16 cellular contexts compared by ENCODE assay signal in the genomic region with DNA sequence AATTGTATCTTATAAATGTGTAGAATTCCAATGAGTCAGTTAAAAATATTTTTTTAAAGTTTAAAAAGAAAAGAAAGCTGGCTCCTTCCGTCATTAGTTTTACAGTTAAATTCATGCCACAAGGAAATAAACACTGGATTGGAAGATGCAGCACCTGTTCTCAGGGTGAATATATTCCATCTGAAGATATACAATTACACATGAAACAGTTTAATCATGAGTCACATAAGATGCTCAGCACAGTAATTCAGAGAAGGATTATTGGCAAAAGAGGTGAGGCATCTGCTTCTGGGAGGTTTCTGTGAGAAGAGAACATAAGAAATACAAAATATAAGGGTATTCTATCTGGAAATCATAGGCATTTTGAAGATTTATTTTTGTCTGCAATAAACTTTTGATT.
DNase-seq lines count a peak whose midpoint lies in the region; ATAC-seq, FAIRE-seq and TF ChIP-seq lines count a peak whose summit lies in the region.
"Had no signal": no experiment of that assay in that cellular context is flagged by ENCODE, and none has a peak within 500 bp of the region (broad histone marks: within the 10 kb centered on the region; RNA-seq: fewer than 3 reads in every experiment).

No MANE protein-coding gene starts in this region.

- peak; percentile 4 for DNase-seq in HT1080 (ENCODE audit: low read depth)
- peak; percentile 22 for DNase-seq in bronchial epithelial cell (ENCODE audit: low read depth)
- DNase-seq in myocyte (ENCODE audit: low read depth): peak; percentile 25
- DNase-seq in KBM-7: no peak
- DNase-seq in PC-9: no peak
- DNase-seq: C1 segment of cervical spinal cord; Caco-2; CD4-positive, alpha-beta memory T cell; DMS153; DND-41; GDM1; GOT3 had no signal

- ATAC-seq in HG02970 (IDR thresholded peaks at IDR 0.05; ENCODE audit: low FRiP score, unreplicated experiment): no peak
- ATAC-seq: GM12878 had no signal

- no peaks in the 10 kb centered on the region for H3K9me2 ChIP-seq in PC-9 (ENCODE audit: insufficient read depth)

- H3K4me3 ChIP-seq in bronchial epithelial cell (ENCODE audit: low read depth, low read length) (no peak overlapping the region), PC-9 (no peak overlapping the region)
- H3K4me3 ChIP-seq: GM12878, HAP-1 had no signal

- BruUV-seq in PC-9 (replicated peaks; lab: Mats Ljungman, UMichigan): no TSS peak

- in situ Hi-C loops in KBM-7 (cut with MboI; ENCODE audit: low pct_unique_long_range_greater_than_20kb, low sequenced_read_pairs): no loop called here

- TF ChIP-seq CTCF in bronchial epithelial cell (IDR thresholded peaks at IDR 0.05; ENCODE audit: insufficient read depth, low read length, severe bottlenecking) (no peak), PC-9 (conservative IDR thresholded peaks at IDR 0.05) (no peak)

- no peaks in the 10 kb centered on the region for H3K79me2 ChIP-seq in PC-9 (ENCODE audit: low read depth)

- POLR2A ChIA-PET in PC-9 (lab: Charles Lee; ENCODE audit: unreplicated experiment): no interaction called here

- H3F3A ChIP-seq in PC-9 (ENCODE audit: insufficient read depth, low read depth): no peaks in the 10 kb centered on the region

- H3K9me3 ChIP-seq in PC-9 (ENCODE audit: insufficient read depth, low read depth): no peaks in the 10 kb centered on the region
- H3K9me3 ChIP-seq: Caco-2 had no signal

- intact Hi-C loops in PC-9 (cut with micrococcal nuclease; ENCODE audit: unreplicated experiment): no loop called here

- FAIRE-seq in bronchial epithelial cell (lab: Jason Lieb, UNC): no peak
- FAIRE-seq: GM12878, H54 had no signal

- no peak overlapping the region for H3K27ac ChIP-seq in PC-9

- CTCF ChIA-PET in PC-9 (lab: Charles Lee): no interaction called here

- no peaks in the 10 kb centered on the region for H3K36me3 ChIP-seq in bronchial epithelial cell (ENCODE audit: control insufficient read depth, insufficient read depth, low read length)
- H3K36me3 ChIP-seq in PC-9 (ENCODE audit: low read depth): no peaks in the 10 kb centered on the region
- H3K36me3 ChIP-seq: HAP-1 had no signal

- no peak overlapping the region for H2AFZ ChIP-seq in PC-9

- no peaks in the 10 kb centered on the region for H3K4me1 ChIP-seq in PC-9 (replicated peaks; ENCODE audit: insufficient read depth)
- H3K4me1 ChIP-seq: Caco-2 had no signal

- H4K20me1 ChIP-seq in PC-9 (ENCODE audit: insufficient read depth): no peaks in the 10 kb centered on the region

- H3K27me3 ChIP-seq in bronchial epithelial cell (ENCODE audit: control insufficient read depth, insufficient read depth, low read length) (no peaks in the 10 kb centered on the region), PC-9 (ENCODE audit: insufficient read depth, low read depth) (no peaks in the 10 kb centered on the region)

- no peak overlapping the region for H3K4me2 ChIP-seq in PC-9

Comparison
In these comparisons a context has a peak if more than half of its experiments do, and no peak if none do; other contexts are left out.
1. DNase-seq: peak in HT1080 (single experiment), bronchial epithelial cell (single experiment) and myocyte (single experiment); none in KBM-7 (single experiment) and PC-9 (0 of 2).